In the genomic region with DNA sequence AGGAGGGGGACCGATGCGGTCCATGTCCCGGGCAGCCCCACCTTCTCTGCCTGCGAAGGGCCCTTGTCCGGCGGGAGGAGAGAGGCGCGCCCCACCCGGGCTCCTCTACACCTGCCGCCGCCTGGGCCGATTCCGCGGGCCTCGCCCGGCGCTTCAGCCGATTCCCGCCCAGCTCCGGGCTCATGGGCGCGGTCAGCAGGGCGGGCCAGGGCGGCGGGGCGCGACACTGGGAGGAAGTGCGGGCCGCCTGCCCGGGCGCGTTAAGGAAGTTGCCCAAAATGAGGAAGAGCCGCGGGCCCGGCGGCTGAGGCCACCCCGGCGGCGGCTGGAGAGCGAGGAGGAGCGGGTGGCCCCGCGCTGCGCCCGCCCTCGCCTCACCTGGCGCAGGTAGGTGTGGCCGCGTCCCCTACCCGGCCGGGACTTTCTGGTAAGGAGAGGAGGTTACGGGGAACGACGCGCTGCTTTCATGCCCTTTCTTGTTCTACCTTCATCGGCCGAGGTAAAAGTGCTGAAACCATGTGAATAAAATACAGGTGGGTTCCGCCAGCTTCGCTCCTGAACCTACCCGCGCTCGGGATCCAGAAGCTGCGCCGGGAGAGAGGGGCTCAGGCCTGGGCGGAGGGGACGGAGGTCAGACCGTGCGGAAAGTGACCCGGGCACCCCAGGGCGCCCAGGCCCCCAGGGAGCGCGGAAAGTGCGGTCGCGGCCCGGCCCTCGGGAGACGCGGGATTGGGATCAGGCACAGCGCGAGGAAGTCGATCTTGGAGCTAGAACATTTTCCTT, we compare ENCODE assay signal across 8 cellular contexts. TPM values are rescaled to one million over a fixed set of nuclear protein-coding genes. Genes with fewer than 3 reads are reported as not detected.
DNase-seq lines count a peak whose midpoint lies in the region; ATAC-seq and TF ChIP-seq lines count a peak whose summit lies in the region.

SYK (plus strand) TSS at position 313 of the 783 bp plus-strand sequence. CDS start 42,080 bp downstream, outside the sequence.

- H3K27ac ChIP-seq in body of pancreas (peak within 1 kb of the TSS; percentile 33 to 91 (median 83)), tibial nerve (peak within 1 kb of the TSS in 3 of 4 donors; percentile 57 to 83 (median 76))

- intact Hi-C loops in body of pancreas (cut with DNase I) (no loop called here), lower leg skin (cut with DNase I; ENCODE audit: low total_unique reads) (no loop called here)

- H3K9me3 ChIP-seq in body of pancreas (no peaks in the 10 kb centered on the region), tibial nerve (no peaks in the 10 kb centered on the region)

- TF ChIP-seq EP300 in tibial nerve (IDR thresholded peaks at IDR 0.05) = no peak

- H3K27me3 ChIP-seq in body of pancreas = no peaks in the 10 kb centered on the region
- peaks cover 0 to 14% of the 10 kb centered on the region in 2 donors for H3K27me3 ChIP-seq in tibial nerve

- peak; percentile 4 for DNase-seq in activated CD4-positive, alpha-beta T cell treated with anti-CD3 and anti-CD28 coated beads for 48 hours
- DNase-seq in activated CD4-positive, alpha-beta T cell treated with anti-CD3 and anti-CD28 coated beads, Interleukin-2, amount 50 U/mL, for 4 hours = no peak
- DNase-seq in NCI-H510A treated with DMSO at 0.1 percent for 48 hours (lab: John Stamatoyannopoulos, UW) (peak; percentile 91), body of pancreas (peak; percentile 66 to 81 (median 74)), lower leg skin (ENCODE audit: low spot score in 2 of 2) (peak in 1 of 2 donors; percentile 89), tibial nerve (ENCODE audit: low spot score in 2 of 2) (no peak)
- no peak for DNase-seq in stimulated activated CD4-positive, alpha-beta T cell treated with anti-CD3 and anti-CD28 coated beads, Interleukin-2, amount 100 ng/mL, for 48 hours

- TF ChIP-seq CTCF in body of pancreas (IDR thresholded peaks at IDR 0.05) (no peak), lower leg skin (IDR thresholded peaks at IDR 0.05) (no peak), tibial nerve (IDR thresholded peaks at IDR 0.05) (no peak)

- 1 to 2% methylated on average over 27 to 56 of the region's 82 CpGs for WGBS in body of pancreas, 2 donors
- WGBS in lower leg skin, 2 donors = 2 to 3% methylated on average over 30 to 63 of the region's 82 CpGs
- 2 to 3% methylated on average over 42 to 64 of the region's 82 CpGs for WGBS in tibial nerve, 2 donors

- TF ChIP-seq POLR2A in body of pancreas (IDR thresholded peaks at IDR 0.05) (peak; percentile 59 to 82 (median 68)), lower leg skin (IDR thresholded peaks at IDR 0.05) (no peak), tibial nerve (IDR thresholded peaks at IDR 0.05) (no peak)

- ATAC-seq in HG02678 (IDR thresholded peaks at IDR 0.05; ENCODE audit: unreplicated experiment) (peak; percentile 54), body of pancreas (peak; percentile 88)

- H3K4me3 ChIP-seq in body of pancreas = peak within 1 kb of the TSS; percentile 37 to 59
- H3K4me3 ChIP-seq in lower leg skin (ENCODE audit: low read depth, poor library complexity, severe bottlenecking) = peak within 1 kb of the TSS; percentile 48
- H3K4me3 ChIP-seq in tibial nerve = peak within 1 kb of the TSS; percentile 17 to 60 (median 50)

- H3K36me3 ChIP-seq in body of pancreas (replicated peaks in 1 of 2; ENCODE audit: insufficient read depth in 1 of 2, low read depth in 2 of 2) (no peaks in the 10 kb centered on the region), tibial nerve (no peaks in the 10 kb centered on the region)

- H3K4me1 ChIP-seq in body of pancreas (peaks cover 30% of the 10 kb centered on the region), tibial nerve (peaks cover 0 to 14% (median 2%) of the 10 kb centered on the region in 4 donors)

RNA-seq across cellular contexts. Expression of gene SYK, which starts in this region (rescaled TPM):
- total RNA-seq in body of pancreas = 10 to 100 TPM; 10.5 to 11.2 TPM
- 10 to 100 TPM; 17.9 to 26.2 (median 23.2) TPM for total RNA-seq in lower leg skin
- 10 to 100 TPM in 3 of 4 donors, 1 to 10 TPM in 1; 8.0 to 20.7 (median 13.2) TPM for total RNA-seq in tibial nerve

Comparison
In these comparisons a context has a peak if more than half of its experiments do, and no peak if none do; other contexts are left out.
1. DNase-seq: peak in activated CD4-positive, alpha-beta T cell treated with anti-CD3 and anti-CD28 coated beads for 48 hours (single experiment), NCI-H510A treated with DMSO at 0.1 percent for 48 hours (single experiment) and body of pancreas (4 of 4); none in activated CD4-positive, alpha-beta T cell treated with anti-CD3 and anti-CD28 coated beads, Interleukin-2, amount 50 U/mL, for 4 hours (0 of 2), tibial nerve (0 of 2) and stimulated activated CD4-positive, alpha-beta T cell treated with anti-CD3 and anti-CD28 coated beads, Interleukin-2, amount 100 ng/mL, for 48 hours (0 of 2).
2. POLR2A ChIP-seq: peak in body of pancreas (3 of 3); none in lower leg skin (0 of 2) and tibial nerve (0 of 2).
3. Peak in every context shown above with its lines, with median percentiles within 50 percentile points of each other: H3K4me3 ChIP-seq.